Comparison of ENCODE assay signal across 16 cellular contexts in genomic region chr15:97082835-97083234, GRCh38.
DNase-seq lines count a peak whose midpoint lies in the region; ATAC-seq, FAIRE-seq and TF ChIP-seq lines count a peak whose summit lies in the region.
"Had no signal": no experiment of that assay in that cellular context is flagged by ENCODE, and none has a peak within 500 bp of the region (broad histone marks: within the 10 kb centered on the region; RNA-seq: fewer than 3 reads in every experiment).

No MANE protein-coding gene starts in this region.

- no peak for ATAC-seq in Right ventricle myocardium superior (ENCODE audit: poor library complexity)
- no peak for ATAC-seq in heart right ventricle
- no peak for ATAC-seq in HG02852 (IDR thresholded peaks at IDR 0.05; ENCODE audit: unreplicated experiment)

- intact Hi-C loops in Right ventricle myocardium superior (cut with DNase I) (no loop called here), heart right ventricle (cut with DNase I) (no loop called here), thyroid gland (cut with DNase I) (no loop called here)

- no peak overlapping the region for H3K4me3 ChIP-seq in heart right ventricle
- no peak overlapping the region for H3K4me3 ChIP-seq in thyroid gland (replicated peaks in 1 of 3)
- H3K4me3 ChIP-seq: MG63, SJSA1 had no signal

- H3K36me3 ChIP-seq in heart right ventricle (no peaks in the 10 kb centered on the region), thyroid gland (no peaks in the 10 kb centered on the region)
- H3K36me3 ChIP-seq: BE2C, MG63, SJSA1 had no signal

- H3K27me3 ChIP-seq in heart right ventricle (peaks cover 0 to 21% (median 12%) of the 10 kb centered on the region in 7 donors), thyroid gland (no peaks in the 10 kb centered on the region)
- H3K27me3 ChIP-seq: BE2C, SJSA1 had no signal

- WGBS in heart right ventricle, 2 donors = 75 to 81% methylated on average over 9 of the region's 9 CpGs
- 37 to 49% methylated on average over 9 of the region's 9 CpGs for WGBS in thyroid gland, 2 donors

- TF ChIP-seq POLR2A in thyroid gland (IDR thresholded peaks at IDR 0.05) = no peak

- H3K27ac ChIP-seq in heart right ventricle (no peak overlapping the region), thyroid gland (no peak overlapping the region)
- H3K27ac ChIP-seq: SJSA1 had no signal

- H3K9me3 ChIP-seq in heart right ventricle (no peaks in the 10 kb centered on the region), thyroid gland (no peaks in the 10 kb centered on the region)
- H3K9me3 ChIP-seq: BE2C, MG63, SJSA1 had no signal

- no peak for FAIRE-seq in urothelium cell line (lab: Jason Lieb, UNC)

- peak; percentile 30 for DNase-seq in Right ventricle myocardium superior
- no peak for DNase-seq in heart right ventricle
- DNase-seq in NCI-H2227 (lab: John Stamatoyannopoulos, UW; ENCODE audit: unreplicated experiment) = peak; percentile 78
- DNase-seq in iPS-NIHi7 (ENCODE audit: extremely low spot score) = peak; percentile 16
- peak; percentile 57 to 96 for DNase-seq in thyroid gland
- DNase-seq in urothelium cell line (ENCODE audit: low spot score) = no peak
- DNase-seq in GM19240 (ENCODE audit: insufficient read length, low spot score) = no peak
- DNase-seq: BE2C; CD8-positive, alpha-beta memory T cell; MG63; NCI-H2081 treated with DMSO at 0.1 percent for 48 hours; OCI-M1; RPMI8226; SW 1271 had no signal

- no peak for TF ChIP-seq CTCF in heart right ventricle (IDR thresholded peaks at IDR 0.05)
- TF ChIP-seq CTCF in thyroid gland (IDR thresholded peaks at IDR 0.05) = no peak

- H3K4me1 ChIP-seq in heart right ventricle (no peaks in the 10 kb centered on the region), thyroid gland (peaks cover 0 to 11% of the 10 kb centered on the region in 2 donors)
- H3K4me1 ChIP-seq: BE2C, SJSA1 had no signal

Comparison
In these comparisons a context has a peak if more than half of its experiments do, and no peak if none do; other contexts are left out.
1. DNase-seq: peak in Right ventricle myocardium superior (single experiment), NCI-H2227 (single experiment), iPS-NIHi7 (single experiment) and thyroid gland (2 of 2); none in heart right ventricle (0 of 2), urothelium cell line (single experiment) and GM19240 (single experiment).